14 cellular contexts compared by ENCODE assay signal in genomic region chr20:34943808-34944568, GRCh38. TPM values are rescaled to one million over a fixed set of nuclear protein-coding genes. Genes with fewer than 3 reads are reported as not detected.
DNase-seq lines count a peak whose midpoint lies in the region; ATAC-seq and FAIRE-seq lines count a peak whose summit lies in the region.
"Had no signal": no experiment of that assay in that cellular context is flagged by ENCODE, and none has a peak within 500 bp of the region (broad histone marks: within the 10 kb centered on the region; RNA-seq: fewer than 3 reads in every experiment).

No MANE protein-coding gene starts in this region.

- no peak for FAIRE-seq in urothelium cell line (lab: Jason Lieb, UNC)

- H3K36me3 Mint-ChIP-seq in activated T-cell treated with anti-CD3 and anti-CD28 coated beads, Interleukin-2, amount 50 U/mL, for 24 hours (ENCODE audit: low read depth), result peaks cover 78% of the 10 kb centered on the region

- ATAC-seq in HG03432 (IDR thresholded peaks at IDR 0.05; ENCODE audit: unreplicated experiment) (no peak), HG03520 (IDR thresholded peaks at IDR 0.05; ENCODE audit: unreplicated experiment) (no peak)
- ATAC-seq: right cardiac atrium, Right ventricle myocardium inferior had no signal

- peak overlapping the region; percentile 63 for H3K27ac Mint-ChIP-seq in activated T-cell treated with anti-CD3 and anti-CD28 coated beads, Interleukin-2, amount 50 U/mL, for 24 hours
- H3K27ac Mint-ChIP-seq: activated B cell treated with CpG ODN at 0.5 μM for 24 hours had no signal

- no peaks in the 10 kb centered on the region for H3K9me3 Mint-ChIP-seq in activated T-cell treated with anti-CD3 and anti-CD28 coated beads, Interleukin-2, amount 50 U/mL, for 24 hours
- H3K9me3 Mint-ChIP-seq: activated B cell treated with CpG ODN at 0.5 μM for 24 hours had no signal

- no peak overlapping the region for H3K4me3 Mint-ChIP-seq in activated T-cell treated with anti-CD3 and anti-CD28 coated beads, Interleukin-2, amount 50 U/mL, for 24 hours
- H3K4me3 Mint-ChIP-seq: activated B cell treated with CpG ODN at 0.5 μM for 24 hours had no signal

- H3K27me3 Mint-ChIP-seq in activated T-cell treated with anti-CD3 and anti-CD28 coated beads, Interleukin-2, amount 50 U/mL, for 24 hours, result no peaks in the 10 kb centered on the region
- H3K27me3 Mint-ChIP-seq: activated B cell treated with CpG ODN at 0.5 μM for 24 hours had no signal

- no peak for DNase-seq in activated T-cell treated with anti-CD3 and anti-CD28 coated beads, Interleukin-2, amount 50 U/mL, for 24 hours
- DNase-seq in activated T-cell treated with anti-CD3 and anti-CD28 coated beads for 4 hours, result no peak
- DNase-seq in RPMI7951 (ENCODE audit: low read depth), result peak; percentile 15
- no peak for DNase-seq in epithelial cell of prostate (ENCODE audit: low read depth, low spot score)
- peak; percentile 31 for DNase-seq in urothelium cell line (ENCODE audit: low spot score)
- DNase-seq in NCI-H82 (lab: John Stamatoyannopoulos, UW), result no peak
- DNase-seq: activated B cell treated with CpG ODN at 0.5 μM for 24 hours; NCI-H1048; NK-92 treated with Interleukin-12 subunit alpha and Interleukin-12 subunit beta, amount 100 ng/mL, for 24 hours; nucleus accumbens; right cardiac atrium had no signal

- H3K4me1 Mint-ChIP-seq in activated T-cell treated with anti-CD3 and anti-CD28 coated beads, Interleukin-2, amount 50 U/mL, for 24 hours (ENCODE audit: low read depth), result peaks cover 6% of the 10 kb centered on the region
- H3K4me1 Mint-ChIP-seq: activated B cell treated with CpG ODN at 0.5 μM for 24 hours had no signal

- H3K27ac ChIP-seq in epithelial cell of prostate, result peak overlapping the region; percentile 93

RNA-seq across cellular contexts. Expression of gene GSS, which starts 11.6 kb away (rescaled TPM):
- 99.5 and 112 TPM in 2 replicates for total RNA-seq in RPMI7951 (2014; rRNA removed; shearing (Covaris generic))

RNA-seq across cellular contexts. Expression of gene MYH7B, which starts 11.7 kb away (rescaled TPM):
- total RNA-seq in RPMI7951 (2014; rRNA removed; shearing (Covaris generic)), result not detected in 2 replicates

Comparison
In these comparisons a context has a peak if more than half of its experiments do, and no peak if none do; other contexts are left out.
1. DNase-seq: peak in RPMI7951 (single experiment) and urothelium cell line (single experiment); none in activated T-cell treated with anti-CD3 and anti-CD28 coated beads, Interleukin-2, amount 50 U/mL, for 24 hours (single experiment), activated T-cell treated with anti-CD3 and anti-CD28 coated beads for 4 hours (single experiment), epithelial cell of prostate (single experiment) and NCI-H82 (single experiment).